Comparison of ENCODE assay signal across 20 cellular contexts in genomic region chr21:36882776-36883175, GRCh38.
"Had no signal": no experiment of that assay in that cellular context is flagged by ENCODE, and none has a peak within 500 bp of the region (broad histone marks: within the 10 kb centered on the region; RNA-seq: fewer than 3 reads in every experiment).

No MANE protein-coding gene starts in this region.

- H3K27ac ChIP-seq: body of pancreas, cardiac muscle cell, left ventricle myocardium inferior, tibial artery had no signal

- H3K27me3 ChIP-seq: body of pancreas, cardiac muscle cell, tibial artery had no signal

- H3K27ac Mint-ChIP-seq: activated CD4-positive, alpha-beta memory T cell treated with anti-CD3 and anti-CD28 coated beads, Interleukin-2, amount 10 ng/mL, durations not matched to agents 7 days and 5 days; activated naive CD4-positive, alpha-beta T cell treated with anti-CD3 and anti-CD28 coated beads for 36 hours; activated T-cell treated with anti-CD3 and anti-CD28 coated beads, Interleukin-2, amount 50 U/mL, for 72 hours; naive thymus-derived CD4-positive, alpha-beta T cell; progenitor cell of endocrine pancreas; stimulated activated naive CD8-positive, alpha-beta T cell treated with anti-CD3 and anti-CD28 coated beads, Interleukin-15, Interleukin-2, amounts not matched to agents 100 ng/mL and 50 ng/mL, for 24 hours; T-helper 17 cell had no signal

- H3K9me3 ChIP-seq: tibial artery had no signal

- H3K4me3 Mint-ChIP-seq: activated CD4-positive, alpha-beta memory T cell treated with anti-CD3 and anti-CD28 coated beads, Interleukin-2, amount 10 ng/mL, durations not matched to agents 7 days and 5 days; activated naive CD4-positive, alpha-beta T cell treated with anti-CD3 and anti-CD28 coated beads for 36 hours; activated T-cell treated with anti-CD3 and anti-CD28 coated beads, Interleukin-2, amount 50 U/mL, for 72 hours; naive thymus-derived CD4-positive, alpha-beta T cell; neural crest cell; stimulated activated naive CD8-positive, alpha-beta T cell treated with anti-CD3 and anti-CD28 coated beads, Interleukin-15, Interleukin-2, amounts not matched to agents 100 ng/mL and 50 ng/mL, for 24 hours; T-helper 17 cell had no signal

- H3K4me1 Mint-ChIP-seq: T-helper 17 cell had no signal

- H3K4me3 ChIP-seq: body of pancreas, cardiac muscle cell, left ventricle myocardium inferior, tibial artery had no signal

- H3K4me1 ChIP-seq: body of pancreas, left ventricle myocardium inferior, tibial artery had no signal

- DNase-seq: activated CD4-positive, alpha-beta memory T cell treated with anti-CD3 and anti-CD28 coated beads, Interleukin-2, amount 10 ng/mL, durations not matched to agents 7 days and 5 days; activated CD4-positive, alpha-beta T cell treated with anti-CD3 and anti-CD28 coated beads for 48 hours; activated effector memory CD4-positive, alpha-beta T cell treated with Interleukin-2 at 50 U/mL for 16 hours; activated naive CD4-positive, alpha-beta T cell treated with anti-CD3 and anti-CD28 coated beads for 36 hours; activated T-cell treated with anti-CD3 and anti-CD28 coated beads, Interleukin-2, amount 50 U/mL, for 72 hours; body of pancreas; effector CD4-positive, alpha-beta T cell; foreskin melanocyte; hippocampal formation; left ventricle myocardium inferior; naive thymus-derived CD4-positive, alpha-beta T cell; stimulated activated CD4-positive, alpha-beta T cell treated with anti-CD3 and anti-CD28 coated beads, Interleukin-4, amount 100 ng/mL, for 24 hours; substantia nigra; SW 1271; T-helper 17 cell; tibial artery had no signal

- H3K36me3 ChIP-seq: cardiac muscle cell, tibial artery had no signal

- H3K9me3 Mint-ChIP-seq: stimulated activated naive CD8-positive, alpha-beta T cell treated with anti-CD3 and anti-CD28 coated beads, Interleukin-15, Interleukin-2, amounts not matched to agents 100 ng/mL and 50 ng/mL, for 24 hours had no signal

- H3K27me3 Mint-ChIP-seq: activated CD4-positive, alpha-beta memory T cell treated with anti-CD3 and anti-CD28 coated beads, Interleukin-2, amount 10 ng/mL, durations not matched to agents 7 days and 5 days; naive thymus-derived CD4-positive, alpha-beta T cell; progenitor cell of endocrine pancreas; stimulated activated naive CD8-positive, alpha-beta T cell treated with anti-CD3 and anti-CD28 coated beads, Interleukin-15, Interleukin-2, amounts not matched to agents 100 ng/mL and 50 ng/mL, for 24 hours; T-helper 17 cell had no signal
